Comparison of ENCODE assay signal across 25 cellular contexts in the genomic region with DNA sequence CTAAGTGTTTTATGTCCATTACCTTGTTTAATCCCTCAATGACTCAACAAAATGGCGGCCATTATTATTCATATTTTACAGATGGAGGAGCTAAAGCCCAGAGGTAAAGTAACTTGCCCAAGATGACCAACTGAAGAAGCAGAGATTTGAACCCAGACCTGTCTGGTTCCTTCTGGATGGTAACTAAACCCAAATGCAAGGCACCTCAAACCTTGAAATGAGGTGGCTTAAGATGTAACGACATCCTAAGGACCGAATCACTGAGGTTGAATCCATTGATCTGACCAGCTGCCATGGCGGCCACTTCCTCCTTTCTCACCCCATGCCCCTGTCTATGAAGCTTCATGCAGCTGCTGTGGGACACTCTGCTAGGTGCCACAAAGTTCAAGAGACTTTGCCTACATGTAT. TPM values are rescaled to one million over a fixed set of nuclear protein-coding genes. Genes with fewer than 3 reads are reported as not detected.
DNase-seq lines count a peak whose midpoint lies in the region; ATAC-seq, FAIRE-seq and TF ChIP-seq lines count a peak whose summit lies in the region.
"Had no signal": no experiment of that assay in that cellular context is flagged by ENCODE, and none has a peak within 500 bp of the region (broad histone marks: within the 10 kb centered on the region; RNA-seq: fewer than 3 reads in every experiment).

No MANE protein-coding gene starts in this region.

- peak overlapping the region; percentile 80 for H3K9ac ChIP-seq in SU-DHL-6 (ENCODE audit: low read length)

- peak overlapping the region; percentile 71 for H3K4me3 ChIP-seq in GM12864 (ENCODE audit: low read depth, low read length)
- H3K4me3 ChIP-seq in SU-DHL-6 (ENCODE audit: insufficient read depth, low read length, poor library complexity, severe bottlenecking) = peak overlapping the region; percentile 90
- no peak overlapping the region for H3K4me3 ChIP-seq in thyroid gland (replicated peaks in 1 of 3)
- H3K4me3 ChIP-seq: cardiac muscle cell, GM23338, left ventricle myocardium inferior, sigmoid colon had no signal

- peaks cover 41% of the 10 kb centered on the region for H3F3A ChIP-seq in SU-DHL-6 (ENCODE audit: insufficient read depth)

- H3K36me3 ChIP-seq in SU-DHL-6 (ENCODE audit: low read length) (peaks cover 32% of the 10 kb centered on the region), thyroid gland (no peaks in the 10 kb centered on the region)
- H3K36me3 ChIP-seq: cardiac muscle cell, left ventricle myocardium inferior, sigmoid colon had no signal

- H2AFZ ChIP-seq in SU-DHL-6 (ENCODE audit: low read depth, low read length, severe bottlenecking) = no peak overlapping the region
- H2AFZ ChIP-seq: GM23338 had no signal

- H3K27ac ChIP-seq in SU-DHL-6 (ENCODE audit: low read depth, low read length) (peak overlapping the region; percentile 100), thyroid gland (no peak overlapping the region)
- H3K27ac ChIP-seq: cardiac muscle cell, left ventricle myocardium inferior, sigmoid colon had no signal

- ATAC-seq in GM19035 (IDR thresholded peaks at IDR 0.05; ENCODE audit: unreplicated experiment) = peak; percentile 37
- peak; percentile 36 for ATAC-seq in HG02885 (IDR thresholded peaks at IDR 0.05; ENCODE audit: poor library complexity, unreplicated experiment)
- ATAC-seq: activated T-helper 17 cell treated with anti-CD3 and anti-CD28 coated beads, Interleukin-2, amount 50 U/mL, for 72 hours; GM23338 had no signal

- TF ChIP-seq POLR2A in thyroid gland (IDR thresholded peaks at IDR 0.05) = no peak

- H3K9me2 ChIP-seq in SU-DHL-6 (replicated peaks; ENCODE audit: insufficient read depth, low read length) = no peaks in the 10 kb centered on the region

- H3K4me1 ChIP-seq in thyroid gland = no peaks in the 10 kb centered on the region
- H3K4me1 ChIP-seq: left ventricle myocardium inferior, sigmoid colon had no signal

- TF ChIP-seq CTCF in GM12864 (IDR thresholded peaks at IDR 0.05; ENCODE audit: low read depth, low read length, missing control alignments) (no peak), SU-DHL-6 (IDR thresholded peaks at IDR 0.05; ENCODE audit: insufficient read depth, low read length, poor library complexity, severe bottlenecking) (no peak), thyroid gland (IDR thresholded peaks at IDR 0.05) (no peak)

- H4K20me1 ChIP-seq in SU-DHL-6 (ENCODE audit: low read depth, low read length) = no peaks in the 10 kb centered on the region

- H3K9me3 ChIP-seq in SU-DHL-6 (ENCODE audit: insufficient read depth, low read length) (peaks cover 5% of the 10 kb centered on the region; the same call in 1 of the 2 replicates), thyroid gland (no peaks in the 10 kb centered on the region)
- H3K9me3 ChIP-seq: sigmoid colon had no signal

- intact Hi-C loops in thyroid gland (cut with DNase I) = no loop called here

- no peaks in the 10 kb centered on the region for H3K27me3 ChIP-seq in SU-DHL-6 (ENCODE audit: low read length)
- H3K27me3 ChIP-seq in thyroid gland = no peaks in the 10 kb centered on the region
- H3K27me3 ChIP-seq: cardiac muscle cell, sigmoid colon had no signal

- FAIRE-seq in frontal cortex (lab: Jason Lieb, UNC) = no peak

- H3K4me2 ChIP-seq in SU-DHL-6 (ENCODE audit: low read depth, low read length, poor library complexity, severe bottlenecking) = peak overlapping the region; percentile 99
- H3K4me2 ChIP-seq: GM23338 had no signal

- 87 to 96% methylated on average over 4 of the region's 4 CpGs for WGBS in thyroid gland, 2 donors

- DNase-seq in GM12864 (ENCODE audit: low read depth) = no peak
- DNase-seq in SW480 (ENCODE audit: low spot score) = no peak
- no peak for DNase-seq in frontal cortex (ENCODE audit: low spot score in 2 of 2)
- DNase-seq in thyroid gland = no peak
- no peak for DNase-seq in D341Med (ENCODE audit: low spot score)
- DNase-seq: activated CD4-positive, CD25-positive, alpha-beta regulatory T cell; CD8-positive, alpha-beta memory T cell; DND-41; erythroblast; left ventricle myocardium inferior; NCI-H1417 treated with DMSO at 0.1 percent for 48 hours; nucleus accumbens; sigmoid colon; stimulated activated CD4-positive, alpha-beta T cell treated with anti-CD3 and anti-CD28 coated beads, Interleukin-1b, Interleukin-23, amount 100 ng/mL, for 48 hours; substantia nigra; T-helper 17 cell had no signal

- H3K79me2 ChIP-seq in SU-DHL-6 (ENCODE audit: insufficient read depth, low read length) = peaks cover 57% of the 10 kb centered on the region

RNA-seq across cellular contexts. Expression of a gene that starts 0.9 kb away (rescaled TPM):
- total RNA-seq in frontal cortex (1.6 TPM), thyroid gland (under 1 TPM in 2 of 4 donors, not detected in 2; 0.10 to 0.83 TPM)
- total RNA-seq: activated CD8-positive, alpha-beta memory T cell treated with anti-CD3 and anti-CD28 coated beads for 36 hours; cardiac muscle cell; CD8-positive, alpha-beta memory T cell; dermis microvascular lymphatic vessel endothelial cell; HT-29; left ventricle myocardium inferior had no signal

RNA-seq across cellular contexts. Expression of a gene that starts 22.7 kb away (rescaled TPM):
- total RNA-seq in frontal cortex = 2.0 TPM
- 10 to 100 TPM in 1 of 4 donors, 1 to 10 TPM in 3; 4.0 to 12.8 (median 7.5) TPM for total RNA-seq in thyroid gland
- total RNA-seq: HT-29 had no signal

Comparison
In these comparisons a context has a peak if more than half of its experiments do, and no peak if none do; other contexts are left out.
1. H3K4me3 ChIP-seq: peak in GM12864 (single experiment) and SU-DHL-6 (single experiment); none in thyroid gland (0 of 3).